ENCODE assay signal across 26 cellular contexts in the genomic region with DNA sequence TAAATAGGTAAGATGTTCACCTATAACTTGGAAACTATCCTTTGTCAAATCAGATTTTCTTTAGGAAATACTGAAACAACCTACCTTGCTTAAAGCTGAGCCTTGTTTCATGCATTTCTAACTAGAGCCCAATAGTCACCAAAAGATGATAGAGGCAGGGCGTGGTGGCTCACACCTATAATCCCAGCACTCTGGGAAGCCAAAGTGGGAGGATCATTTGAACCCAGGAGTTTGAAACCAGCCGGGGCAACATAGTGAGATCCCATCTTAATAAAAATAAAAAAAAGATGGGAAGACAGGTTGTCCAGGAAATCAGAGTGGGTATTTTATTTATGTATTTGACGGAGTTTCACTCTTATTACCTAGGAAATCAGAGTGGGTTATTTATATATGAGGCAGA.
"Had no signal": no experiment of that assay in that cellular context is flagged by ENCODE, and none has a peak within 500 bp of the region (broad histone marks: within the 10 kb centered on the region; RNA-seq: fewer than 3 reads in every experiment).

No MANE protein-coding gene starts in this region.

- H3K9me3 ChIP-seq: left lung, lower lobe of right lung, ovary, right atrium auricular region, tibial nerve, uterus had no signal

- H3K27ac ChIP-seq: lower lobe of right lung, ovary, right atrium auricular region, skin epidermis, tibial nerve, uterus had no signal

- FAIRE-seq: islet of Langerhans had no signal

- H3K36me3 ChIP-seq: ovary, uterus had no signal

- H3K27me3 Mint-ChIP-seq: naive B cell; natural killer cell treated with Interleukin-12 subunit alpha and Interleukin-12 subunit beta and Interleukin-15 and Interleukin-18, amount 100 ng/mL, for 72 hours; progenitor cell of endocrine pancreas; stimulated activated naive B cell treated with anti-CD40 and anti-IgM and Interleukin-4, amounts not matched to agents 10 μg/mL and 1 μg/mL and 100 μg/mL, for 72 hours; type B pancreatic cell had no signal

- H3K4me3 ChIP-seq: left lung, lower lobe of right lung, ovary, right atrium auricular region, skin epidermis, tibial nerve, uterus had no signal

- H3K4me1 ChIP-seq: uterus had no signal

- ATAC-seq: left colon; left lung; lower lobe of right lung; natural killer cell treated with Interleukin-12 subunit alpha and Interleukin-12 subunit beta and Interleukin-15 and Interleukin-18, amount 100 ng/mL, for 72 hours; sciatic nerve; stimulated activated naive B cell treated with anti-CD40 and anti-IgM and Interleukin-4, amounts not matched to agents 10 μg/mL and 1 μg/mL and 100 μg/mL, for 72 hours; stimulated activated naive CD8-positive, alpha-beta T cell treated with anti-CD3 and anti-CD28 coated beads, Interleukin-15, Interleukin-2, amounts not matched to agents 100 U/mL and 50 U/mL, for 24 hours had no signal

- H3K9me3 Mint-ChIP-seq: immature natural killer cell; naive B cell; natural killer cell treated with Interleukin-12 subunit alpha and Interleukin-12 subunit beta and Interleukin-15 and Interleukin-18, amount 100 ng/mL, for 72 hours; stimulated activated naive B cell treated with anti-CD40 and anti-IgM and Interleukin-4, amounts not matched to agents 10 μg/mL and 1 μg/mL and 100 μg/mL, for 72 hours; type B pancreatic cell had no signal

- H3K27me3 ChIP-seq: left lung, ovary, right atrium auricular region, tibial nerve, uterus had no signal

- DNase-seq: hypothalamus; immature natural killer cell; kidney; left colon; left lung; lower lobe of right lung; mammary epithelial cell; mesenchymal stem cell; naive B cell; ovary; stimulated activated CD4-positive, alpha-beta T cell treated with anti-CD3 and anti-CD28 coated beads, Interleukin-12 subunit alpha, Interleukin-12 subunit beta, amount 100 ng/mL, for 4 hours; stimulated activated CD4-positive, alpha-beta T cell treated with anti-CD3 and anti-CD28 coated beads, Interleukin-15, amount 100 ng/mL, for 24 hours; stimulated activated CD4-positive, alpha-beta T cell treated with anti-CD3 and anti-CD28 coated beads, Interleukin-2, amount 100 ng/mL, for 24 hours; stimulated activated CD4-positive, alpha-beta T cell treated with anti-CD3 and anti-CD28 coated beads, Interleukin-4, amount 100 ng/mL, for 1 hour; stimulated activated naive B cell treated with anti-CD40 and anti-IgM and Interleukin-4, amounts not matched to agents 10 μg/mL and 1 μg/mL and 100 μg/mL, for 72 hours; stimulated activated naive CD8-positive, alpha-beta T cell treated with anti-CD3 and anti-CD28 coated beads, Interleukin-15, Interleukin-2, amounts not matched to agents 100 U/mL and 50 U/mL, for 24 hours; substantia nigra; uterus had no signal

- H3K4me3 Mint-ChIP-seq: immature natural killer cell; naive B cell; natural killer cell treated with Interleukin-12 subunit alpha and Interleukin-12 subunit beta and Interleukin-15 and Interleukin-18, amount 100 ng/mL, for 72 hours; stimulated activated naive B cell treated with anti-CD40 and anti-IgM and Interleukin-4, amounts not matched to agents 10 μg/mL and 1 μg/mL and 100 μg/mL, for 72 hours; type B pancreatic cell had no signal

- H3K27ac Mint-ChIP-seq: stimulated activated naive B cell treated with anti-CD40 and anti-IgM and Interleukin-4, amounts not matched to agents 10 μg/mL and 1 μg/mL and 100 μg/mL, for 72 hours; type B pancreatic cell had no signal
